12 cellular contexts compared by ENCODE assay signal in the genomic region with DNA sequence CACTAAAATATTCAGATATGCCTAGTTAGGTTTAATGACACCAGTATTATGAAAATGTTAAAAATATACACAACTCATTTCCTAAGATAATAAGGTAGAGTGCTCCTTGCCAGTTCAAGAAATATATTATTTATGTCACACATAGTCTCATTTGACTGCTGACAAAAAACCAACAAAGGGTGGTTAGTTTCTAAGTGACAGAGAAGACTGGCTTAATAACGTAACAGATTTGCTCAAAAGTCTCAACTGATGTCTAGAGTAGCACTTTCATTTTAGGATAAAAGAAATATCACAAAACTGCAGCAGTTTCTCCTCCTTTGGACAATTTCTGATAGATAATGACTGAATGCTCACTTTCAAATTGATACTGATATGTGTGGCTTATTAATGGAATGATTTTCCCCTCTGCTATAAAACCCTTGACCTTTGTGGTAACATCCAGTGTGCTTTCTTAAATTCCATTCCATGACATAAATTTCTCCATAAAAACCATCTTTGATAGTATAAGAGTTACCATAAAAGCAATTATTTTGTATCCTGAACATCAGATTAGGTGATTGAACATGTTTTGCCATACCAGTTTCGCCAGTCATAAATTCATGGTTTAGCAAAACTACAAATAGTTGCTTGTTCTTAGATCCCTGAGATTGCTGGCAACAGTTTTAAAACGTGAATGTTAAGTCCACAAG.
DNase-seq lines count a peak whose midpoint lies in the region; ATAC-seq, FAIRE-seq and TF ChIP-seq lines count a peak whose summit lies in the region.
"Had no signal": no experiment of that assay in that cellular context is flagged by ENCODE, and none has a peak within 500 bp of the region (broad histone marks: within the 10 kb centered on the region; RNA-seq: fewer than 3 reads in every experiment).

No MANE protein-coding gene starts in this region.

- BruUV-seq in Panc1 (replicated peaks; lab: Mats Ljungman, UMichigan), result TSS peak; percentile 14

- no peak for TF ChIP-seq CTCF in Panc1 (IDR thresholded peaks at IDR 0.05)
- no peak for TF ChIP-seq CTCF in heart left ventricle (IDR thresholded peaks at IDR 0.05)

- no peak for DNase-seq in GM12892 (ENCODE audit: insufficient read length)
- no peak for DNase-seq in Panc1 (ENCODE audit: low read depth, low spot score)
- peak; percentile 40 for DNase-seq in iris pigment epithelial cell (ENCODE audit: low read depth)
- no peak for DNase-seq in DMS79 treated with DMSO at 0.1 percent for 48 hours (lab: John Stamatoyannopoulos, UW)
- no peak for DNase-seq in NCI-H187 treated with DMSO at 0.1 percent for 48 hours (lab: John Stamatoyannopoulos, UW)
- DNase-seq in C1 segment of cervical spinal cord (lab: John Stamatoyannopoulos, UW), result no peak
- DNase-seq in heart left ventricle, result no peak
- DNase-seq: activated effector memory CD4-positive, alpha-beta T cell treated with Interleukin-2 at 50 U/mL for 16 hours; MV-4-11; SHP77 treated with DMSO at 0.1 percent for 48 hours had no signal

- peak; percentile 53 for FAIRE-seq in GM12892 (lab: Jason Lieb, UNC)

- no peak for TF ChIP-seq POLR2A in GM12892 (IDR thresholded peaks at IDR 0.05; ENCODE audit: low read depth, low read length)
- TF ChIP-seq POLR2A in heart left ventricle (IDR thresholded peaks at IDR 0.05), result no peak

- POLR2A ChIA-PET in Panc1 (lab: Charles Lee), result no interaction called here

- H3K27me3 ChIP-seq in Panc1 (ENCODE audit: control insufficient read depth, insufficient read depth, low read length), result no peaks in the 10 kb centered on the region
- H3K27me3 ChIP-seq in heart left ventricle, result no peaks in the 10 kb centered on the region

- no peaks in the 10 kb centered on the region for H3K36me3 ChIP-seq in Panc1 (ENCODE audit: control insufficient read depth, insufficient read depth, low read length)
- no peaks in the 10 kb centered on the region for H3K36me3 ChIP-seq in heart left ventricle

- H3K9me3 ChIP-seq in Panc1 (ENCODE audit: control insufficient read depth, insufficient read depth, low read depth, low read length) (no peaks in the 10 kb centered on the region), heart left ventricle (no peaks in the 10 kb centered on the region)

- in situ Hi-C loops in Panc1 (cut with HindIII; ENCODE audit: low pct_unique_long_range_greater_than_20kb, low sequenced_read_pairs), result no loop called here

- H3K4me3 ChIP-seq in Panc1 (ENCODE audit: low read depth in 2 of 2, low read length in 2 of 2) (no peak overlapping the region), heart left ventricle (no peak overlapping the region)

- CTCF ChIA-PET in Panc1 (lab: Charles Lee), result no interaction called here

- intact Hi-C loops in Panc1 (cut with micrococcal nuclease; ENCODE audit: unreplicated experiment), result no loop called here
- intact Hi-C loops in heart left ventricle (cut with DNase I), result no loop called here

- H3K27ac ChIP-seq in Panc1 (ENCODE audit: low read length) (peak overlapping the region; percentile 10), heart left ventricle (peak overlapping the region in 1 of 12 donors; percentile 2)

- H3K4me1 ChIP-seq in Panc1 (ENCODE audit: control insufficient read depth, insufficient read depth, low read length) (peaks cover 49% of the 10 kb centered on the region), heart left ventricle (peaks cover 0 to 53% (median 11%) of the 10 kb centered on the region in 12 donors)

- ATAC-seq in GM21786 (IDR thresholded peaks at IDR 0.05; ENCODE audit: unreplicated experiment) (peak; percentile 51), Panc1 (no peak), heart left ventricle (no peak)
- ATAC-seq: esophagus mucosa had no signal

- WGBS in heart left ventricle, 4 donors, result 59 to 71% (median 66%) methylated on average over 3 of the region's 3 CpGs
